In genomic region chr5:132823481-132824050, GRCh38 we compare ENCODE assay signal across 15 cellular contexts. TPM values are rescaled to one million over a fixed set of nuclear protein-coding genes. Genes with fewer than 3 reads are reported as not detected.
DNase-seq lines count a peak whose midpoint lies in the region; ATAC-seq, FAIRE-seq and TF ChIP-seq lines count a peak whose summit lies in the region.
"Had no signal": no experiment of that assay in that cellular context is flagged by ENCODE, and none has a peak within 500 bp of the region (broad histone marks: within the 10 kb centered on the region; RNA-seq: fewer than 3 reads in every experiment).

No MANE protein-coding gene starts in this region.

- TF ChIP-seq EP300 in H1 (IDR thresholded peaks at IDR 0.05; ENCODE audit: borderline replicate concordance in 1 of 2, low read depth in 2 of 2, low read length in 2 of 2), result no peak

- intact Hi-C loops in breast epithelium (cut with DNase I; ENCODE audit: low total_unique reads) (no loop called here), MCF 10A (cut with micrococcal nuclease) (loop anchor here (5.0 kb wide), 2 partner anchors 316 to 436 kb away; no protein-coding TSS in a partner anchor), testis (cut with DNase I; ENCODE audit: low total_unique reads) (no loop called here)
- intact Hi-C loops in naive thymus-derived CD4-positive, alpha-beta T cell (cut with micrococcal nuclease), result no loop called here

- peak overlapping the region in 2 of 3 donors; percentile 37 to 42 for H3K4me3 ChIP-seq in breast epithelium
- peak overlapping the region; percentile 28 to 50 (median 34); a peak in 6 of 8 replicates for H3K4me3 ChIP-seq in H1 (ENCODE audit: extremely low read depth in 1 of 4, insufficient read depth in 2 of 4, low read depth in 3 of 4, low read length in 4 of 4)
- H3K4me3 ChIP-seq in mesendoderm (ENCODE audit: low read length), result no peak overlapping the region
- H3K4me3 ChIP-seq in testis, result peak overlapping the region in 1 of 2 donors; percentile 55
- H3K4me3 ChIP-seq in naive thymus-derived CD4-positive, alpha-beta T cell (ENCODE audit: low read length), result no peak overlapping the region

- H2BK5ac ChIP-seq in H1 (ENCODE audit: low read depth, low read length) (peak overlapping the region; percentile 71; the same call in 1 of the 2 replicates), mesendoderm (ENCODE audit: low read length) (no peak overlapping the region)

- H3K27me3 Mint-ChIP-seq in MCF 10A (ENCODE audit: insufficient read depth, unreplicated experiment) (no peaks in the 10 kb centered on the region), type B pancreatic cell (peaks cover 44% of the 10 kb centered on the region)
- H3K27me3 Mint-ChIP-seq in naive thymus-derived CD4-positive, alpha-beta T cell, result peaks cover 34 to 63% (median 44%) of the 10 kb centered on the region in 5 donors

- no peak; a peak in 1 of 4 replicates for TF ChIP-seq RAD21 in H1 (IDR thresholded peaks at IDR 0.05 in 1 of 2, conservative IDR thresholded peaks at IDR 0.05 in 1 of 2; ENCODE audit: low read depth in 2 of 2, low read length in 2 of 2)

- H2AFZ ChIP-seq in H1 (ENCODE audit: low read length), result peak overlapping the region; percentile 1; the same call in 1 of the 2 replicates

- no peak overlapping the region for H3K27ac Mint-ChIP-seq in MCF 10A (ENCODE audit: low read depth, unreplicated experiment)
- H3K27ac Mint-ChIP-seq in type B pancreatic cell, result no peak overlapping the region
- H3K27ac Mint-ChIP-seq in naive thymus-derived CD4-positive, alpha-beta T cell, result no peak overlapping the region
- H3K27ac Mint-ChIP-seq: brain had no signal

- peak overlapping the region; percentile 72 for H3K56ac ChIP-seq in H1 (replicated peaks; ENCODE audit: insufficient read length, low read depth, low read length)
- peak overlapping the region; percentile 88 for H3K56ac ChIP-seq in mesendoderm (ENCODE audit: low read length)

- H3K4me2 ChIP-seq in H1 (ENCODE audit: insufficient read depth in 1 of 2, low read depth in 2 of 2, low read length in 2 of 2), result peak overlapping the region; percentile 62 to 64
- peak overlapping the region; percentile 76 for H3K4me2 ChIP-seq in mesendoderm (ENCODE audit: low read length)

- peak overlapping the region; percentile 3 for H2BK120ac ChIP-seq in H1 (replicated peaks; ENCODE audit: low read depth, low read length)
- H2BK120ac ChIP-seq in mesendoderm (ENCODE audit: low read depth, low read length), result no peak overlapping the region

- peak overlapping the region; percentile 48 for H3K4ac ChIP-seq in H1 (replicated peaks; ENCODE audit: insufficient read length, low read depth, low read length)
- no peak overlapping the region for H3K4ac ChIP-seq in mesendoderm (ENCODE audit: low read depth, low read length)

- peak overlapping the region; percentile 68 for H4K91ac ChIP-seq in H1 (replicated peaks; ENCODE audit: insufficient read length, low read length)

- H2BK20ac ChIP-seq in H1 (ENCODE audit: low read length), result no peak overlapping the region

- no peaks in the 10 kb centered on the region for H3K79me2 ChIP-seq in H1 (ENCODE audit: control insufficient read depth in 1 of 2, insufficient read depth in 2 of 2, low read length in 2 of 2)
- H3K79me2 ChIP-seq in mesendoderm (ENCODE audit: control insufficient read depth, insufficient read depth, low read length), result no peaks in the 10 kb centered on the region

- no peak overlapping the region for H3K23ac ChIP-seq in H1 (ENCODE audit: insufficient read length)
- no peak overlapping the region for H3K23ac ChIP-seq in mesendoderm (ENCODE audit: low read length)

- H2AK5ac ChIP-seq in H1 (ENCODE audit: low read depth, low read length) (0 out of 2 replicates have a peak overlapping the region, but pooled peaks have one; percentile 32), mesendoderm (ENCODE audit: low read length) (no peak overlapping the region)

- H4K20me1 ChIP-seq in H1 (replicated peaks in 1 of 2; ENCODE audit: control insufficient read depth in 1 of 2, insufficient read depth in 2 of 2, low read length in 2 of 2), result no peaks in the 10 kb centered on the region

- H4K8ac ChIP-seq in H1 (ENCODE audit: extremely low read depth, insufficient read depth, low read length) (peak overlapping the region; percentile 91; the same call in 1 of the 2 replicates), mesendoderm (ENCODE audit: low read depth, low read length) (no peak overlapping the region)

- WGBS in H1 (ENCODE audit: extremely low coverage in 1 of 2, insufficient coverage in 1 of 2, insufficient read length in 1 of 2, insufficient replicate concordance in 2 of 2, low coverage in 1 of 2, low lambda C conversion rate in 2 of 2, missing lambda C conversion rate in 1 of 2), 2 experiments, result 77% methylated on average over 7 of the region's 7 CpGs; no CpG with 5 or more reads in 1 of the 2 experiments
- no CpG with 5 or more reads among the region's 7 CpGs for WGBS in mesendoderm (ENCODE audit: extremely low coverage, insufficient coverage, low lambda C conversion rate)
- WGBS in testis, 2 donors, result 74 to 87% methylated on average over 3 to 7 of the region's 7 CpGs

- H4K5ac ChIP-seq in H1 (ENCODE audit: insufficient read length, low read depth, low read length) (peak overlapping the region; percentile 69), mesendoderm (ENCODE audit: low read length) (no peak overlapping the region)

- H3K79me1 ChIP-seq in H1 (ENCODE audit: low read depth, low read length), result no peaks in the 10 kb centered on the region
- no peaks in the 10 kb centered on the region for H3K79me1 ChIP-seq in mesendoderm (ENCODE audit: low read length)

- no peak overlapping the region for H3K14ac ChIP-seq in H1 (ENCODE audit: insufficient read length)

- H3K27ac ChIP-seq in breast epithelium (no peak overlapping the region), H1 (ENCODE audit: low read depth, low read length) (peak overlapping the region; percentile 35; the same call in 1 of the 2 replicates), mesendoderm (ENCODE audit: low read depth, low read length) (no peak overlapping the region), testis (peak overlapping the region in 1 of 2 donors; percentile 36)
- H3K27ac ChIP-seq in naive thymus-derived CD4-positive, alpha-beta T cell (ENCODE audit: low read depth, low read length), result no peak overlapping the region

- H3K36me3 ChIP-seq in breast epithelium, result no peaks in the 10 kb centered on the region
- H3K36me3 ChIP-seq in H1 (ENCODE audit: control insufficient read depth in 2 of 4, insufficient read depth in 4 of 4, low read length in 3 of 4), result no peaks in the 10 kb centered on the region
- H3K36me3 ChIP-seq in mesendoderm (ENCODE audit: control insufficient read depth, insufficient read depth, low read length), result no peaks in the 10 kb centered on the region
- H3K36me3 ChIP-seq in testis (ENCODE audit: low read depth, missing control alignments), result no peaks in the 10 kb centered on the region
- H3K36me3 ChIP-seq in naive thymus-derived CD4-positive, alpha-beta T cell (ENCODE audit: control insufficient read depth in 2 of 3, insufficient read depth in 3 of 3, low read length in 3 of 3), result no peaks in the 10 kb centered on the region

- no peak for ATAC-seq in naive thymus-derived CD4-positive, alpha-beta T cell
- ATAC-seq: SK-N-SH treated with all-trans-retinoic acid at 6 μM for 48 hours had no signal

- no peak overlapping the region for H3K4me3 Mint-ChIP-seq in MCF 10A (ENCODE audit: unreplicated experiment)
- H3K4me3 Mint-ChIP-seq in type B pancreatic cell, result peak overlapping the region; percentile 76
- peak overlapping the region in 2 of 10 donors; percentile 32 to 54 for H3K4me3 Mint-ChIP-seq in naive thymus-derived CD4-positive, alpha-beta T cell
- H3K4me3 Mint-ChIP-seq: activated T-cell treated with anti-CD3 and anti-CD28 coated beads, Interleukin-2, amount 50 U/mL, for 4 hours; brain had no signal

- no peak for FAIRE-seq in H1 (lab: Jason Lieb, UNC)
- FAIRE-seq: small intestine had no signal

- peak overlapping the region; percentile 97; the same call in 1 of the 2 replicates for H2BK15ac ChIP-seq in H1 (ENCODE audit: low read length)
- no peak overlapping the region for H2BK15ac ChIP-seq in mesendoderm (replicated peaks; ENCODE audit: low read depth)

- TF ChIP-seq CTCF in breast epithelium (IDR thresholded peaks at IDR 0.05) (no peak), MCF 10A (IDR thresholded peaks at IDR 0.05; ENCODE audit: unreplicated experiment) (no peak), H1 (IDR thresholded peaks at IDR 0.05; ENCODE audit: control extremely low read depth in 1 of 3, insufficient read depth in 1 of 3, low read depth in 1 of 3, low read length in 3 of 3) (peak in 1 of 3 experiments; percentile 13; a peak in 1 of 4 replicates), type B pancreatic cell (conservative IDR thresholded peaks at IDR 0.05) (no peak), testis (IDR thresholded peaks at IDR 0.05) (no peak)

- H2BK12ac ChIP-seq in H1 (ENCODE audit: low read depth, low read length), result peak overlapping the region; percentile 84; the same call in 1 of the 2 replicates

- H3K9ac ChIP-seq in H1 (replicated peaks in 1 of 4; ENCODE audit: extremely low read depth in 1 of 4, low read depth in 3 of 4, low read length in 3 of 4) (peak overlapping the region in 2 of 4 experiments; percentile 40 to 43; a peak in 4 of 7 replicates), mesendoderm (ENCODE audit: low read length) (peak overlapping the region; percentile 62)

- TF ChIP-seq POLR2A in breast epithelium (IDR thresholded peaks at IDR 0.05) (no peak), H1 (IDR thresholded peaks at IDR 0.05; ENCODE audit: control extremely low read depth in 1 of 2, low read depth in 2 of 2, low read length in 2 of 2) (no peak), testis (IDR thresholded peaks at IDR 0.05) (no peak)

- H3K9me3 ChIP-seq in breast epithelium, result no peaks in the 10 kb centered on the region
- H3K9me3 ChIP-seq in H1 (ENCODE audit: insufficient read depth in 2 of 2, low read depth in 1 of 2, low read length in 1 of 2), result no peaks in the 10 kb centered on the region
- H3K9me3 ChIP-seq in testis, result no peaks in the 10 kb centered on the region
- no peaks in the 10 kb centered on the region for H3K9me3 ChIP-seq in naive thymus-derived CD4-positive, alpha-beta T cell (ENCODE audit: control insufficient read depth in 2 of 3, low read length in 3 of 3)

- CTCF ChIA-PET in MCF 10A (lab: Yijun Ruan, JAX) (interaction anchor here (0.6 to 3.9 kb wide), 4 partner anchors 31 to 297 kb away, joined by 3 to 17 read pairs (median 4); no protein-coding TSS in a partner anchor), H1 (lab: Charles Lee; ENCODE audit: partially characterized antibody) (interaction anchor here (0.7 to 25.6 kb wide), 14 partner anchors 8 to 288 kb away, joined by 3 to 465 read pairs (median 4); partner anchors contain the start of genes CCNI2, GDF9, LEAP2 and SHROOM1)
- CTCF ChIA-PET in naive thymus-derived CD4-positive, alpha-beta T cell (lab: Charles Lee), result interaction anchor here (1.1 to 1.7 kb wide), 2 partner anchors 11 to 296 kb away, joined by 3 to 5 read pairs; no protein-coding TSS in a partner anchor

- POLR2A ChIA-PET in MCF 10A (lab: Yijun Ruan, JAX), result interaction anchor here (0.6 to 1.7 kb wide), 3 partner anchors 41 to 135 kb away, joined by 3 to 7 read pairs (median 3); partner anchors contain the start of genes GDF9 and UQCRQ
- POLR2A ChIA-PET in H1 (lab: Charles Lee; ENCODE audit: partially characterized antibody), result interaction anchor here (0.6 to 2.8 kb wide), 12 partner anchors 9 to 140 kb away, joined by 3 to 17 read pairs (median 4); partner anchors contain the start of genes AFF4, GDF9, SEPTIN8 and SOWAHA
- POLR2A ChIA-PET in naive thymus-derived CD4-positive, alpha-beta T cell (lab: Charles Lee), result interaction anchor here (0.7 kb wide), 1 partner anchor 112 kb away, joined by 3 read pairs; no protein-coding TSS in a partner anchor

- H3K27me3 ChIP-seq in breast epithelium, result no peaks in the 10 kb centered on the region
- peaks cover 13 to 57% (median 46%) of the 10 kb centered on the region in 4 experiments for H3K27me3 ChIP-seq in H1 (replicated peaks in 1 of 4; ENCODE audit: control insufficient read depth in 3 of 4, extremely low read depth in 1 of 4, insufficient read depth in 3 of 4, low read length in 3 of 4)
- H3K27me3 ChIP-seq in mesendoderm (ENCODE audit: insufficient read depth, low read length, poor library complexity), result peaks cover 10% of the 10 kb centered on the region
- H3K27me3 ChIP-seq in testis, result no peaks in the 10 kb centered on the region
- H3K27me3 ChIP-seq in naive thymus-derived CD4-positive, alpha-beta T cell (ENCODE audit: control insufficient read depth in 2 of 2, insufficient read depth in 2 of 2, low read length in 2 of 2), result peaks cover 3 to 20% of the 10 kb centered on the region in 2 donors

- H3K4me1 ChIP-seq in breast epithelium (no peaks in the 10 kb centered on the region), H1 (replicated peaks in 1 of 4; ENCODE audit: control insufficient read depth in 3 of 4, insufficient read depth in 4 of 4, low read length in 3 of 4) (peaks cover 0 to 18% (median 17%) of the 10 kb centered on the region in 4 experiments; a peak in 6 of 7 replicates), mesendoderm (ENCODE audit: control insufficient read depth, low read depth, low read length) (no peaks in the 10 kb centered on the region), testis (peaks cover 6% of the 10 kb centered on the region)
- H3K4me1 ChIP-seq in naive thymus-derived CD4-positive, alpha-beta T cell (ENCODE audit: control insufficient read depth in 2 of 2, insufficient read depth in 2 of 2, low read length in 2 of 2), result peaks cover 0 to 6% of the 10 kb centered on the region in 2 donors

- H3K18ac ChIP-seq in H1 (ENCODE audit: extremely low read depth, low read length), result peak overlapping the region; percentile 87
- no peak overlapping the region for H3K18ac ChIP-seq in mesendoderm (ENCODE audit: low read length)

- H3K4me1 Mint-ChIP-seq in MCF 10A (ENCODE audit: insufficient read depth, unreplicated experiment), result peaks cover 11% of the 10 kb centered on the region
- peaks cover 14% of the 10 kb centered on the region for H3K4me1 Mint-ChIP-seq in type B pancreatic cell (ENCODE audit: unreplicated experiment)
- peaks cover 6 to 20% (median 12%) of the 10 kb centered on the region in 7 donors for H3K4me1 Mint-ChIP-seq in naive thymus-derived CD4-positive, alpha-beta T cell

- BruUV-seq in MCF 10A (replicated peaks; lab: Mats Ljungman, UMichigan), result no TSS peak

- H3K36me3 Mint-ChIP-seq in MCF 10A (ENCODE audit: insufficient read depth, unreplicated experiment) (peaks cover 40% of the 10 kb centered on the region), type B pancreatic cell (no peaks in the 10 kb centered on the region)
- no peaks in the 10 kb centered on the region for H3K36me3 Mint-ChIP-seq in naive thymus-derived CD4-positive, alpha-beta T cell
- H3K36me3 Mint-ChIP-seq: brain had no signal

- H3K9me3 Mint-ChIP-seq in MCF 10A (ENCODE audit: unreplicated experiment) (no peaks in the 10 kb centered on the region), type B pancreatic cell (no peaks in the 10 kb centered on the region)
- no peaks in the 10 kb centered on the region for H3K9me3 Mint-ChIP-seq in naive thymus-derived CD4-positive, alpha-beta T cell
- H3K9me3 Mint-ChIP-seq: activated T-cell treated with anti-CD3 and anti-CD28 coated beads, Interleukin-2, amount 50 U/mL, for 4 hours had no signal

- no peak for DNase-seq in breast epithelium (ENCODE audit: low spot score in 2 of 2)
- no peak for DNase-seq in MCF 10A (ENCODE audit: unreplicated experiment)
- no peak for DNase-seq in H1 (ENCODE audit: low read depth in 1 of 2, low spot score in 2 of 2)
- DNase-seq in mesendoderm, result no peak
- no peak for DNase-seq in type B pancreatic cell (ENCODE audit: extremely low spot score, unreplicated experiment)
- no peak for DNase-seq in dermis blood vessel endothelial cell
- DNase-seq in testis, result no peak
- DNase-seq in naive thymus-derived CD4-positive, alpha-beta T cell, result no peak
- DNase-seq: activated CD4-positive, CD25-positive, alpha-beta regulatory T cell; activated T-cell treated with anti-CD3 and anti-CD28 coated beads, Interleukin-2, amount 50 U/mL, for 4 hours; small intestine had no signal

- peaks cover 10% of the 10 kb centered on the region; the same call in 1 of the 2 replicates for H3K23me2 ChIP-seq in H1 (ENCODE audit: low read depth, low read length)

RNA-seq across cellular contexts. Expression of gene SHROOM1, which starts 6.9 kb away (rescaled TPM):
- total RNA-seq in breast epithelium, result 10 to 100 TPM in 1 of 3 donors, 1 to 10 TPM in 2; 2.4 to 12.6 (median 9.5) TPM
- total RNA-seq in MCF 10A (2022), result 20.5 and 22.7 TPM in 2 replicates
- 5.2 and 5.7 TPM in 2 replicates for total RNA-seq in H1 (2021; fragmentation: NEBNext Ultra II Directional; extraction: Animal tissue kit (Norgen Biotek cat#: 25700))
- 3.9 and 11.8 TPM in 2 replicates for polyA plus RNA-seq in H1 (2011; rRNA removed)
- 7.3 TPM for polyA plus RNA-seq in H1 (2011; cell fraction: cytosol; rRNA removed)
- 9.6 TPM for polyA plus RNA-seq in H1 (2011; cell fraction: nucleus; rRNA removed)
- 1.7 to 4.7 TPM (median 4.3 TPM) in 4 replicates for polyA plus RNA-seq in H1 (2012, experiment 1 of 2)
- polyA plus RNA-seq in H1 (2012, experiment 2 of 2), result 1.8 TPM
- 2.9 TPM for polyA plus RNA-seq in H1 (2013, experiment 1 of 2)
- 2.5 TPM for polyA plus RNA-seq in H1 (2013, experiment 2 of 2)
- 1.4 and 7.3 TPM in 2 replicates for polyA minus RNA-seq in H1 (2011; rRNA and poly(A)+ RNA removed)
- polyA minus RNA-seq in H1 (2011; cell fraction: cytosol; rRNA and poly(A)+ RNA removed), result 2.1 TPM
- polyA minus RNA-seq in H1 (2011; cell fraction: nucleus; rRNA and poly(A)+ RNA removed), result 5.6 TPM
- polyA plus RNA-seq in mesendoderm (2013, experiment 1 of 2), result 1.6 TPM
- 1.8 TPM for polyA plus RNA-seq in mesendoderm (2013, experiment 2 of 2)
- 7.2 and 7.6 TPM in 2 replicates for total RNA-seq in type B pancreatic cell (ENCODE audit: low replicate concordance)
- 7.1 and 9.9 TPM in 2 replicates for total RNA-seq in dermis blood vessel endothelial cell
- 1 to 10 TPM; 9.0 to 9.6 TPM for total RNA-seq in testis
- polyA plus RNA-seq in testis (ENCODE audit: insufficient read depth, low read depth, low replicate concordance), result 2.1 TPM
- 1 to 10 TPM in 3 of 5 experiments, under 1 TPM in 1, not detected in 1; 0.11 to 8.9 (median 3.7) TPM for total RNA-seq in naive thymus-derived CD4-positive, alpha-beta T cell
- not detected for polyA plus RNA-seq in naive thymus-derived CD4-positive, alpha-beta T cell

RNA-seq across cellular contexts. Expression of gene SOWAHA, which starts 10.5 kb away (rescaled TPM):
- total RNA-seq in breast epithelium (1 to 10 TPM in 1 of 3 donors, under 1 TPM in 2; 0.66 to 3.2 (median 0.96) TPM), MCF 10A (2022) (not detected in 2 replicates), type B pancreatic cell (ENCODE audit: low replicate concordance) (2.5 and 4.4 TPM in 2 replicates), dermis blood vessel endothelial cell (not detected in 2 replicates), testis (1 to 10 TPM; 1.2 to 1.3 TPM)
- 0.09 and 0.10 TPM in 2 replicates for total RNA-seq in H1 (2021; fragmentation: NEBNext Ultra II Directional; extraction: Animal tissue kit (Norgen Biotek cat#: 25700))
- polyA plus RNA-seq in H1 (2011; rRNA removed) (0.11 and 0.17 TPM in 2 replicates), testis (ENCODE audit: insufficient read depth, low read depth, low replicate concordance) (0.46 TPM)
- 0.06 TPM for polyA plus RNA-seq in H1 (2011; cell fraction: cytosol; rRNA removed)
- polyA plus RNA-seq in H1 (2011; cell fraction: nucleus; rRNA removed), result 0.11 TPM
- 0.05 to 0.13 TPM in 2 of 4 replicates, not detected in the others for polyA plus RNA-seq in H1 (2012, experiment 1 of 2)
- polyA plus RNA-seq in H1 (2012, experiment 2 of 2), result not detected
- polyA plus RNA-seq in H1 (2013, experiment 1 of 2), result 0.06 TPM
- 0.06 TPM for polyA plus RNA-seq in H1 (2013, experiment 2 of 2)
- polyA minus RNA-seq in H1 (2011; rRNA and poly(A)+ RNA removed), result 0.06 TPM in 1 of 2 replicates, not detected in the other
- not detected for polyA minus RNA-seq in H1 (2011; cell fraction: cytosol; rRNA and poly(A)+ RNA removed)
- polyA minus RNA-seq in H1 (2011; cell fraction: nucleus; rRNA and poly(A)+ RNA removed), result 0.20 TPM
- polyA plus RNA-seq in mesendoderm (2013, experiment 1 of 2), result 0.04 TPM
- 0.01 TPM for polyA plus RNA-seq in mesendoderm (2013, experiment 2 of 2)
- under 1 TPM in 1 of 5 experiments, not detected in 4; 0.15 TPM for total RNA-seq in naive thymus-derived CD4-positive, alpha-beta T cell
- not detected for polyA plus RNA-seq in naive thymus-derived CD4-positive, alpha-beta T cell
- total RNA-seq: A673 had no signal

RNA-seq across cellular contexts. Expression of gene GDF9, which starts 42.7 kb away (rescaled TPM):
- total RNA-seq in breast epithelium (under 1 TPM; 0.33 to 0.64 (median 0.44) TPM), MCF 10A (2022) (0.51 and 0.79 TPM in 2 replicates), type B pancreatic cell (ENCODE audit: low replicate concordance) (1.4 and 1.5 TPM in 2 replicates), dermis blood vessel endothelial cell (0.14 TPM in 1 of 2 replicates, not detected in the other), testis (10 to 100 TPM in 1 of 2 donors, 1 to 10 TPM in 1; 5.7 to 13.5 TPM)
- 0.34 TPM in 1 of 2 replicates, not detected in the other for total RNA-seq in H1 (2021; fragmentation: NEBNext Ultra II Directional; extraction: Animal tissue kit (Norgen Biotek cat#: 25700))
- polyA plus RNA-seq in H1 (2011; rRNA removed) (0.14 and 0.22 TPM in 2 replicates), testis (ENCODE audit: insufficient read depth, low read depth, low replicate concordance) (14.2 TPM)
- 0.32 TPM for polyA plus RNA-seq in H1 (2011; cell fraction: cytosol; rRNA removed)
- 0.29 TPM for polyA plus RNA-seq in H1 (2011; cell fraction: nucleus; rRNA removed)
- 0.14 to 0.27 TPM (median 0.20 TPM) in 4 replicates for polyA plus RNA-seq in H1 (2012, experiment 1 of 2)
- not detected for polyA plus RNA-seq in H1 (2012, experiment 2 of 2)
- 0.20 TPM for polyA plus RNA-seq in H1 (2013, experiment 1 of 2)
- polyA plus RNA-seq in H1 (2013, experiment 2 of 2), result 0.35 TPM
- 0.19 and 0.88 TPM in 2 replicates for polyA minus RNA-seq in H1 (2011; rRNA and poly(A)+ RNA removed)
- polyA minus RNA-seq in H1 (2011; cell fraction: cytosol; rRNA and poly(A)+ RNA removed), result not detected
- 0.40 TPM for polyA minus RNA-seq in H1 (2011; cell fraction: nucleus; rRNA and poly(A)+ RNA removed)
- polyA plus RNA-seq in mesendoderm (2013, experiment 1 of 2), result 0.14 TPM
- 0.10 TPM for polyA plus RNA-seq in mesendoderm (2013, experiment 2 of 2)
- 1 to 10 TPM in 4 of 5 experiments, under 1 TPM in 1; 0.48 to 2.0 (median 1.6) TPM for total RNA-seq in naive thymus-derived CD4-positive, alpha-beta T cell
- polyA plus RNA-seq in naive thymus-derived CD4-positive, alpha-beta T cell, result under 1 TPM; 0.43 to 0.53 TPM
- total RNA-seq: M059J had no signal

RNA-seq across cellular contexts. Expression of gene UQCRQ, which starts 42.9 kb away (rescaled TPM):
- 100 to 1,000 TPM; 106 to 184 (median 150) TPM for total RNA-seq in breast epithelium
- 974 and 1,181 TPM in 2 replicates for total RNA-seq in MCF 10A (2022)
- total RNA-seq in H1 (2021; fragmentation: NEBNext Ultra II Directional; extraction: Animal tissue kit (Norgen Biotek cat#: 25700)), result 282 and 293 TPM in 2 replicates
- 177 and 195 TPM in 2 replicates for polyA plus RNA-seq in H1 (2011; rRNA removed)
- 180 TPM for polyA plus RNA-seq in H1 (2011; cell fraction: cytosol; rRNA removed)
- polyA plus RNA-seq in H1 (2011; cell fraction: nucleus; rRNA removed), result 145 TPM
- 223 to 374 TPM (median 268 TPM) in 4 replicates for polyA plus RNA-seq in H1 (2012, experiment 1 of 2)
- polyA plus RNA-seq in H1 (2012, experiment 2 of 2), result 178 TPM
- polyA plus RNA-seq in H1 (2013, experiment 1 of 2), result 550 TPM
- 597 TPM for polyA plus RNA-seq in H1 (2013, experiment 2 of 2)
- 18.8 and 18.9 TPM in 2 replicates for polyA minus RNA-seq in H1 (2011; rRNA and poly(A)+ RNA removed)
- polyA minus RNA-seq in H1 (2011; cell fraction: cytosol; rRNA and poly(A)+ RNA removed), result 47.9 TPM
- 51.4 TPM for polyA minus RNA-seq in H1 (2011; cell fraction: nucleus; rRNA and poly(A)+ RNA removed)
- 559 TPM for polyA plus RNA-seq in mesendoderm (2013, experiment 1 of 2)
- 561 TPM for polyA plus RNA-seq in mesendoderm (2013, experiment 2 of 2)
- total RNA-seq in type B pancreatic cell (ENCODE audit: low replicate concordance), result 445 and 544 TPM in 2 replicates
- total RNA-seq in dermis blood vessel endothelial cell, result 68.8 and 98.9 TPM in 2 replicates
- 100 to 1,000 TPM; 154 to 171 TPM for total RNA-seq in testis
- 167 TPM for polyA plus RNA-seq in testis (ENCODE audit: insufficient read depth, low read depth, low replicate concordance)
- total RNA-seq in naive thymus-derived CD4-positive, alpha-beta T cell, result 100 to 1,000 TPM; 101 to 338 (median 110) TPM
- 100 to 1,000 TPM; 556 to 584 TPM for polyA plus RNA-seq in naive thymus-derived CD4-positive, alpha-beta T cell

RNA-seq across cellular contexts. Expression of gene SEPTIN8, which starts 46.5 kb away (rescaled TPM):
- total RNA-seq in breast epithelium (10 to 100 TPM; 26.4 to 43.0 (median 40.0) TPM), MCF 10A (2022) (34.8 and 53.1 TPM in 2 replicates), type B pancreatic cell (ENCODE audit: low replicate concordance) (62.7 and 68.1 TPM in 2 replicates), dermis blood vessel endothelial cell (61.3 and 67.4 TPM in 2 replicates), testis (10 to 100 TPM; 12.4 to 13.9 TPM)
- total RNA-seq in H1 (2021; fragmentation: NEBNext Ultra II Directional; extraction: Animal tissue kit (Norgen Biotek cat#: 25700)), result 33.0 and 33.8 TPM in 2 replicates
- polyA plus RNA-seq in H1 (2011; rRNA removed) (21.2 and 25.8 TPM in 2 replicates), testis (ENCODE audit: insufficient read depth, low read depth, low replicate concordance) (16.4 TPM)
- polyA plus RNA-seq in H1 (2011; cell fraction: cytosol; rRNA removed), result 27.8 TPM
- polyA plus RNA-seq in H1 (2011; cell fraction: nucleus; rRNA removed), result 63.3 TPM
- 26.4 to 29.2 TPM (median 26.9 TPM) in 4 replicates for polyA plus RNA-seq in H1 (2012, experiment 1 of 2)
- polyA plus RNA-seq in H1 (2012, experiment 2 of 2), result 6.3 TPM
- 18.0 TPM for polyA plus RNA-seq in H1 (2013, experiment 1 of 2)
- polyA plus RNA-seq in H1 (2013, experiment 2 of 2), result 18.4 TPM
- 24.7 and 25.5 TPM in 2 replicates for polyA minus RNA-seq in H1 (2011; rRNA and poly(A)+ RNA removed)
- 11.1 TPM for polyA minus RNA-seq in H1 (2011; cell fraction: cytosol; rRNA and poly(A)+ RNA removed)
- 20.3 TPM for polyA minus RNA-seq in H1 (2011; cell fraction: nucleus; rRNA and poly(A)+ RNA removed)
- 13.7 TPM for polyA plus RNA-seq in mesendoderm (2013, experiment 1 of 2)
- polyA plus RNA-seq in mesendoderm (2013, experiment 2 of 2), result 14.3 TPM
- total RNA-seq in naive thymus-derived CD4-positive, alpha-beta T cell, result 10 to 100 TPM in 1 of 5 experiments, 1 to 10 TPM in 4; 2.7 to 42.1 (median 5.2) TPM
- under 1 TPM; 0.64 to 0.84 TPM for polyA plus RNA-seq in naive thymus-derived CD4-positive, alpha-beta T cell

Comparison
In these comparisons a context has a peak if more than half of its experiments do, and no peak if none do; other contexts are left out.
1. H3K4me3 ChIP-seq: peak in breast epithelium (2 of 3) and H1 (4 of 4); none in mesendoderm (single experiment) and naive thymus-derived CD4-positive, alpha-beta T cell (single experiment).